1 cellular context compared by ENCODE assay signal in the genomic region with DNA sequence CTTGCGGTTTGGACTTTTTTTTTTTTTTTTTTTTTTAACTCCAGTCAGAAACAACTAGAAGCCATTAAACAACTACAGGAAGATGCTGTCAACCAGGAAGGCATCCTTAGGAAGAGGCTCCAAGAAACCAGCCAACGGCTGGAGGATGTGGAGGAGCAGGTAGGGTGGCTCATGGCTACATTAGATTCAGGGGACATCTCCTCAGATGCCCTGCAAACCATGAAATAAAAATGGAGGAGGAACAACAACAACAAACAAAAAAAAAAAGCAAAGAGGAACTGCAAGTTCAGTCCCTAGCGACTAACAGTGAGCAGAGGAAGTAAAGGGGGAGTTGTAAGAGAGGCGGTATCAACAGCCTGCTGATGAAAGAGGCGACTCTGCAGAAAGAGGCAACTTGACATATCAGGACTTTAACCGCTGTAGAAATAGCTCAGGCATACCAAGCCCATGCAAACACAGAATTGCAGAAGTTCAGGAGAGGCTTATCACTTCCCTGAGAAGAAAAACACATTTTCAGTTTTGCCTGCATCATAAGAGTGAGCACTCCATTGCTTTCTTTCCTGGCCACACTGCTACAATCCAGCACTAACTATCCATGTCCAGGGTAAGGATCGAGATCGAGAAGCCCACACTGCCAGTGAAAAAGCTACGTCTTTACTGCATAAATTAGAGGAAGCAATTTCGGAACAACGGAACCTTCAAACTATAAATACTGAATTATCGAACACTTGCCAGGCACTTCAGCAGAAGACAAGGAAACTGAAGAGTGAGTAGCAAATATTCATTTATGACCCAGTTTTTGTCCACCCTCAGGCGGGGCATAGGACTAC.
A peak's percentile ranks its signal among the peaks of the same experiment; 100 is the strongest.
TF ChIP-seq lines count a peak whose summit lies in the region.

No MANE protein-coding gene starts in this region.

TF ChIP-seq in K562, 482 proteins besides CTCF, POLR2A, EP300 and RAD21 (continued from another document):
- TF ChIP-seq FOXP1 (CRISPR knock-in tag; IDR thresholded peaks at IDR 0.05) (peak; percentile 79; the same call in 1 of the 2 replicates), MECOM (CRISPR knock-in tag; IDR thresholded peaks at IDR 0.05) (no peak), CBX1 (IDR thresholded peaks at IDR 0.05; ENCODE audit: low read depth) (no peak), SREBF1 (IDR thresholded peaks at IDR 0.05; ENCODE audit: borderline replicate concordance, low read depth, low read length) (no peak), CBX5 (IDR thresholded peaks at IDR 0.05; ENCODE audit: borderline replicate concordance, low read depth) (no peak), SMAD2 (IDR thresholded peaks at IDR 0.05; ENCODE audit: low read depth, low read length) (no peak), FOXK2 (conservative IDR thresholded peaks at IDR 0.05 in 1 of 2, IDR thresholded peaks at IDR 0.05 in 1 of 2; ENCODE audit: low read depth in 2 of 2) (peak; percentile 68; a peak in 2 of 4 replicates), NR2C2 (CRISPR knock-in tag; IDR thresholded peaks at IDR 0.05) (no peak), NR2C2 (tag; IDR thresholded peaks at IDR 0.05) (no peak), NFXL1 (CRISPR knock-in tag; IDR thresholded peaks at IDR 0.05) (no peak), NR4A1 (CRISPR knock-in tag; IDR thresholded peaks at IDR 0.05) (no peak), NR4A1 (tag; IDR thresholded peaks at IDR 0.05) (no peak), KLF1 (tag; IDR thresholded peaks at IDR 0.05) (no peak), ZNF184 (CRISPR knock-in tag; IDR thresholded peaks at IDR 0.05) (no peak), LEF1 (IDR thresholded peaks at IDR 0.05) (no peak), LARP7 (IDR thresholded peaks at IDR 0.05) (no peak), PHF20 (IDR thresholded peaks at IDR 0.05; ENCODE audit: partially characterized antibody) (no peak), HDGF (IDR thresholded peaks at IDR 0.05) (no peak)
- TF ChIP-seq, protein P1, sequence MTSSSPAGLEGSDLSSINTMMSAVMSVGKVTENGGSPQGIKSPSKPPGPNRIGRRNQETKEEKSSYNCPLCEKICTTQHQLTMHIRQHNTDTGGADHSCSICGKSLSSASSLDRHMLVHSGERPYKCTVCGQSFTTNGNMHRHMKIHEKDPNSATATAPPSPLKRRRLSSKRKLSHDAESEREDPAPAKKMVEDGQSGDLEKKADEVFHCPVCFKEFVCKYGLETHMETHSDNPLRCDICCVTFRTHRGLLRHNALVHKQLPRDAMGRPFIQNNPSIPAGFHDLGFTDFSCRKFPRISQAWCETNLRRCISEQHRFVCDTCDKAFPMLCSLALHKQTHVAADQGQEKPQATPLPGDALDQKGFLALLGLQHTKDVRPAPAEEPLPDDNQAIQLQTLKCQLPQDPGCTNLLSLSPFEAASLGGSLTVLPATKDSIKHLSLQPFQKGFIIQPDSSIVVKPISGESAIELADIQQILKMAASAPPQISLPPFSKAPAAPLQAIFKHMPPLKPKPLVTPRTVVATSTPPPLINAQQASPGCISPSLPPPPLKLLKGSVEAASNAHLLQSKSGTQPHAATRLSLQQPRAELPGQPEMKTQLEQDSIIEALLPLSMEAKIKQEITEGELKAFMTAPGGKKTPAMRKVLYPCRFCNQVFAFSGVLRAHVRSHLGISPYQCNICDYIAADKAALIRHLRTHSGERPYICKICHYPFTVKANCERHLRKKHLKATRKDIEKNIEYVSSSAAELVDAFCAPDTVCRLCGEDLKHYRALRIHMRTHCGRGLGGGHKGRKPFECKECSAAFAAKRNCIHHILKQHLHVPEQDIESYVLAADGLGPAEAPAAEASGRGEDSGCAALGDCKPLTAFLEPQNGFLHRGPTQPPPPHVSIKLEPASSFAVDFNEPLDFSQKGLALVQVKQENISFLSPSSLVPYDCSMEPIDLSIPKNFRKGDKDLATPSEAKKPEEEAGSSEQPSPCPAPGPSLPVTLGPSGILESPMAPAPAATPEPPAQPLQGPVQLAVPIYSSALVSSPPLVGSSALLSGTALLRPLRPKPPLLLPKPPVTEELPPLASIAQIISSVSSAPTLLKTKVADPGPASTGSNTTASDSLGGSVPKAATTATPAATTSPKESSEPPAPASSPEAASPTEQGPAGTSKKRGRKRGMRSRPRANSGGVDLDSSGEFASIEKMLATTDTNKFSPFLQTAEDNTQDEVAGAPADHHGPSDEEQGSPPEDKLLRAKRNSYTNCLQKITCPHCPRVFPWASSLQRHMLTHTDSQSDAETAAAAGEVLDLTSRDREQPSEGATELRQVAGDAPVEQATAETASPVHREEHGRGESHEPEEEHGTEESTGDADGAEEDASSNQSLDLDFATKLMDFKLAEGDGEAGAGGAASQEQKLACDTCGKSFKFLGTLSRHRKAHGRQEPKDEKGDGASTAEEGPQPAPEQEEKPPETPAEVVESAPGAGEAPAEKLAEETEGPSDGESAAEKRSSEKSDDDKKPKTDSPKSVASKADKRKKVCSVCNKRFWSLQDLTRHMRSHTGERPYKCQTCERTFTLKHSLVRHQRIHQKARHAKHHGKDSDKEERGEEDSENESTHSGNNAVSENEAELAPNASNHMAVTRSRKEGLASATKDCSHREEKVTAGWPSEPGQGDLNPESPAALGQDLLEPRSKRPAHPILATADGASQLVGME (CRISPR knock-in tag; IDR thresholded peaks at IDR 0.05): no peak
- TF ChIP-seq, protein P2, sequence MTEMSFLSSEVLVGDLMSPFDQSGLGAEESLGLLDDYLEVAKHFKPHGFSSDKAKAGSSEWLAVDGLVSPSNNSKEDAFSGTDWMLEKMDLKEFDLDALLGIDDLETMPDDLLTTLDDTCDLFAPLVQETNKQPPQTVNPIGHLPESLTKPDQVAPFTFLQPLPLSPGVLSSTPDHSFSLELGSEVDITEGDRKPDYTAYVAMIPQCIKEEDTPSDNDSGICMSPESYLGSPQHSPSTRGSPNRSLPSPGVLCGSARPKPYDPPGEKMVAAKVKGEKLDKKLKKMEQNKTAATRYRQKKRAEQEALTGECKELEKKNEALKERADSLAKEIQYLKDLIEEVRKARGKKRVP (CRISPR knock-in tag; IDR thresholded peaks at IDR 0.05): peak; percentile 52; the same call in 1 of the 2 replicates
- TF ChIP-seq, protein P3, sequence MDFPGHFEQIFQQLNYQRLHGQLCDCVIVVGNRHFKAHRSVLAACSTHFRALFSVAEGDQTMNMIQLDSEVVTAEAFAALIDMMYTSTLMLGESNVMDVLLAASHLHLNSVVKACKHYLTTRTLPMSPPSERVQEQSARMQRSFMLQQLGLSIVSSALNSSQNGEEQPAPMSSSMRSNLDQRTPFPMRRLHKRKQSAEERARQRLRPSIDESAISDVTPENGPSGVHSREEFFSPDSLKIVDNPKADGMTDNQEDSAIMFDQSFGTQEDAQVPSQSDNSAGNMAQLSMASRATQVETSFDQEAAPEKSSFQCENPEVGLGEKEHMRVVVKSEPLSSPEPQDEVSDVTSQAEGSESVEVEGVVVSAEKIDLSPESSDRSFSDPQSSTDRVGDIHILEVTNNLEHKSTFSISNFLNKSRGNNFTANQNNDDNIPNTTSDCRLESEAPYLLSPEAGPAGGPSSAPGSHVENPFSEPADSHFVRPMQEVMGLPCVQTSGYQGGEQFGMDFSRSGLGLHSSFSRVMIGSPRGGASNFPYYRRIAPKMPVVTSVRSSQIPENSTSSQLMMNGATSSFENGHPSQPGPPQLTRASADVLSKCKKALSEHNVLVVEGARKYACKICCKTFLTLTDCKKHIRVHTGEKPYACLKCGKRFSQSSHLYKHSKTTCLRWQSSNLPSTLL (IDR thresholded peaks at IDR 0.05): no peak
- TF ChIP-seq, protein P4, sequence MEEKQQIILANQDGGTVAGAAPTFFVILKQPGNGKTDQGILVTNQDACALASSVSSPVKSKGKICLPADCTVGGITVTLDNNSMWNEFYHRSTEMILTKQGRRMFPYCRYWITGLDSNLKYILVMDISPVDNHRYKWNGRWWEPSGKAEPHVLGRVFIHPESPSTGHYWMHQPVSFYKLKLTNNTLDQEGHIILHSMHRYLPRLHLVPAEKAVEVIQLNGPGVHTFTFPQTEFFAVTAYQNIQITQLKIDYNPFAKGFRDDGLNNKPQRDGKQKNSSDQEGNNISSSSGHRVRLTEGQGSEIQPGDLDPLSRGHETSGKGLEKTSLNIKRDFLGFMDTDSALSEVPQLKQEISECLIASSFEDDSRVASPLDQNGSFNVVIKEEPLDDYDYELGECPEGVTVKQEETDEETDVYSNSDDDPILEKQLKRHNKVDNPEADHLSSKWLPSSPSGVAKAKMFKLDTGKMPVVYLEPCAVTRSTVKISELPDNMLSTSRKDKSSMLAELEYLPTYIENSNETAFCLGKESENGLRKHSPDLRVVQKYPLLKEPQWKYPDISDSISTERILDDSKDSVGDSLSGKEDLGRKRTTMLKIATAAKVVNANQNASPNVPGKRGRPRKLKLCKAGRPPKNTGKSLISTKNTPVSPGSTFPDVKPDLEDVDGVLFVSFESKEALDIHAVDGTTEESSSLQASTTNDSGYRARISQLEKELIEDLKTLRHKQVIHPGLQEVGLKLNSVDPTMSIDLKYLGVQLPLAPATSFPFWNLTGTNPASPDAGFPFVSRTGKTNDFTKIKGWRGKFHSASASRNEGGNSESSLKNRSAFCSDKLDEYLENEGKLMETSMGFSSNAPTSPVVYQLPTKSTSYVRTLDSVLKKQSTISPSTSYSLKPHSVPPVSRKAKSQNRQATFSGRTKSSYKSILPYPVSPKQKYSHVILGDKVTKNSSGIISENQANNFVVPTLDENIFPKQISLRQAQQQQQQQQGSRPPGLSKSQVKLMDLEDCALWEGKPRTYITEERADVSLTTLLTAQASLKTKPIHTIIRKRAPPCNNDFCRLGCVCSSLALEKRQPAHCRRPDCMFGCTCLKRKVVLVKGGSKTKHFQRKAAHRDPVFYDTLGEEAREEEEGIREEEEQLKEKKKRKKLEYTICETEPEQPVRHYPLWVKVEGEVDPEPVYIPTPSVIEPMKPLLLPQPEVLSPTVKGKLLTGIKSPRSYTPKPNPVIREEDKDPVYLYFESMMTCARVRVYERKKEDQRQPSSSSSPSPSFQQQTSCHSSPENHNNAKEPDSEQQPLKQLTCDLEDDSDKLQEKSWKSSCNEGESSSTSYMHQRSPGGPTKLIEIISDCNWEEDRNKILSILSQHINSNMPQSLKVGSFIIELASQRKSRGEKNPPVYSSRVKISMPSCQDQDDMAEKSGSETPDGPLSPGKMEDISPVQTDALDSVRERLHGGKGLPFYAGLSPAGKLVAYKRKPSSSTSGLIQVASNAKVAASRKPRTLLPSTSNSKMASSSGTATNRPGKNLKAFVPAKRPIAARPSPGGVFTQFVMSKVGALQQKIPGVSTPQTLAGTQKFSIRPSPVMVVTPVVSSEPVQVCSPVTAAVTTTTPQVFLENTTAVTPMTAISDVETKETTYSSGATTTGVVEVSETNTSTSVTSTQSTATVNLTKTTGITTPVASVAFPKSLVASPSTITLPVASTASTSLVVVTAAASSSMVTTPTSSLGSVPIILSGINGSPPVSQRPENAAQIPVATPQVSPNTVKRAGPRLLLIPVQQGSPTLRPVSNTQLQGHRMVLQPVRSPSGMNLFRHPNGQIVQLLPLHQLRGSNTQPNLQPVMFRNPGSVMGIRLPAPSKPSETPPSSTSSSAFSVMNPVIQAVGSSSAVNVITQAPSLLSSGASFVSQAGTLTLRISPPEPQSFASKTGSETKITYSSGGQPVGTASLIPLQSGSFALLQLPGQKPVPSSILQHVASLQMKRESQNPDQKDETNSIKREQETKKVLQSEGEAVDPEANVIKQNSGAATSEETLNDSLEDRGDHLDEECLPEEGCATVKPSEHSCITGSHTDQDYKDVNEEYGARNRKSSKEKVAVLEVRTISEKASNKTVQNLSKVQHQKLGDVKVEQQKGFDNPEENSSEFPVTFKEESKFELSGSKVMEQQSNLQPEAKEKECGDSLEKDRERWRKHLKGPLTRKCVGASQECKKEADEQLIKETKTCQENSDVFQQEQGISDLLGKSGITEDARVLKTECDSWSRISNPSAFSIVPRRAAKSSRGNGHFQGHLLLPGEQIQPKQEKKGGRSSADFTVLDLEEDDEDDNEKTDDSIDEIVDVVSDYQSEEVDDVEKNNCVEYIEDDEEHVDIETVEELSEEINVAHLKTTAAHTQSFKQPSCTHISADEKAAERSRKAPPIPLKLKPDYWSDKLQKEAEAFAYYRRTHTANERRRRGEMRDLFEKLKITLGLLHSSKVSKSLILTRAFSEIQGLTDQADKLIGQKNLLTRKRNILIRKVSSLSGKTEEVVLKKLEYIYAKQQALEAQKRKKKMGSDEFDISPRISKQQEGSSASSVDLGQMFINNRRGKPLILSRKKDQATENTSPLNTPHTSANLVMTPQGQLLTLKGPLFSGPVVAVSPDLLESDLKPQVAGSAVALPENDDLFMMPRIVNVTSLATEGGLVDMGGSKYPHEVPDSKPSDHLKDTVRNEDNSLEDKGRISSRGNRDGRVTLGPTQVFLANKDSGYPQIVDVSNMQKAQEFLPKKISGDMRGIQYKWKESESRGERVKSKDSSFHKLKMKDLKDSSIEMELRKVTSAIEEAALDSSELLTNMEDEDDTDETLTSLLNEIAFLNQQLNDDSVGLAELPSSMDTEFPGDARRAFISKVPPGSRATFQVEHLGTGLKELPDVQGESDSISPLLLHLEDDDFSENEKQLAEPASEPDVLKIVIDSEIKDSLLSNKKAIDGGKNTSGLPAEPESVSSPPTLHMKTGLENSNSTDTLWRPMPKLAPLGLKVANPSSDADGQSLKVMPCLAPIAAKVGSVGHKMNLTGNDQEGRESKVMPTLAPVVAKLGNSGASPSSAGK (IDR thresholded peaks at IDR 0.05): no peak
- TF ChIP-seq, protein P5, sequence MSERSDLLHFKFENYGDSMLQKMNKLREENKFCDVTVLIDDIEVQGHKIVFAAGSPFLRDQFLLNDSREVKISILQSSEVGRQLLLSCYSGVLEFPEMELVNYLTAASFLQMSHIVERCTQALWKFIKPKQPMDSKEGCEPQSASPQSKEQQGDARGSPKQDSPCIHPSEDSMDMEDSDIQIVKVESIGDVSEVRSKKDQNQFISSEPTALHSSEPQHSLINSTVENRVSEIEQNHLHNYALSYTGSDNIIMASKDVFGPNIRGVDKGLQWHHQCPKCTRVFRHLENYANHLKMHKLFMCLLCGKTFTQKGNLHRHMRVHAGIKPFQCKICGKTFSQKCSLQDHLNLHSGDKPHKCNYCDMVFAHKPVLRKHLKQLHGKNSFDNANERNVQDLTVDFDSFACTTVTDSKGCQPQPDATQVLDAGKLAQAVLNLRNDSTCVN (CRISPR knock-in tag; IDR thresholded peaks at IDR 0.05): no peak
